Comparison of ENCODE assay signal across 9 cellular contexts in genomic region chr5:69024241-69024651, GRCh38.
DNase-seq lines count a peak whose midpoint lies in the region; ATAC-seq and TF ChIP-seq lines count a peak whose summit lies in the region.
"Had no signal": no experiment of that assay in that cellular context is flagged by ENCODE, and none has a peak within 500 bp of the region (broad histone marks: within the 10 kb centered on the region; RNA-seq: fewer than 3 reads in every experiment).

No MANE protein-coding gene starts in this region.

- H3K27ac ChIP-seq in GM23338 (ENCODE audit: low read depth): no peak overlapping the region
- H3K27ac ChIP-seq in OCI-LY7 (ENCODE audit: low read depth, low read length, poor library complexity, severe bottlenecking): no peak overlapping the region
- H3K27ac ChIP-seq in lung (ENCODE audit: low read depth in 1 of 2, low read length in 1 of 2): no peak overlapping the region

- H3K9me2 ChIP-seq in GM23338 (ENCODE audit: insufficient read depth) (no peaks in the 10 kb centered on the region), OCI-LY7 (ENCODE audit: insufficient read depth, low read length) (no peaks in the 10 kb centered on the region)

- H3F3A ChIP-seq in GM23338 (replicated peaks; ENCODE audit: low read depth): no peaks in the 10 kb centered on the region

- H3K36me3 ChIP-seq in GM23338 (ENCODE audit: insufficient read depth): no peaks in the 10 kb centered on the region
- H3K36me3 ChIP-seq in OCI-LY7 (ENCODE audit: insufficient read depth, low read length): no peaks in the 10 kb centered on the region
- no peaks in the 10 kb centered on the region for H3K36me3 ChIP-seq in lung (ENCODE audit: control insufficient read depth in 2 of 2, insufficient read depth in 2 of 2, low read length in 2 of 2)

- TF ChIP-seq CTCF in GM23338 (conservative IDR thresholded peaks at IDR 0.05; ENCODE audit: low read depth in 2 of 2) (peak; percentile 88 to 95), OCI-LY7 (conservative IDR thresholded peaks at IDR 0.05; ENCODE audit: low read length) (peak; percentile 83), cardiac fibroblast (IDR thresholded peaks at IDR 0.05; ENCODE audit: low read depth, low read length) (peak; percentile 59), lung (IDR thresholded peaks at IDR 0.05; ENCODE audit: control extremely low read depth, extremely low read depth) (peak; percentile 22)

- H3K4me3 Mint-ChIP-seq in GM23338: no peak overlapping the region
- H3K4me3 Mint-ChIP-seq: T-helper 1 cell treated with Interleukin-12 subunit alpha and Interleukin-12 subunit beta and Interleukin-4 antibody, amounts not matched to agents 30 μg/mL and 1 μg/mL, for 36 hours had no signal

- no TSS peak for BruUV-seq in OCI-LY7 (replicated peaks; lab: Mats Ljungman, UMichigan)

- H3K9me3 Mint-ChIP-seq in GM23338: no peaks in the 10 kb centered on the region; the same call in 2 of the 3 replicates
- H3K9me3 Mint-ChIP-seq: T-helper 1 cell treated with Interleukin-12 subunit alpha and Interleukin-12 subunit beta and Interleukin-4 antibody, amounts not matched to agents 30 μg/mL and 1 μg/mL, for 36 hours had no signal

- H3K36me3 Mint-ChIP-seq in GM23338 (ENCODE audit: low read depth): no peaks in the 10 kb centered on the region

- no peak overlapping the region for H3K27ac Mint-ChIP-seq in GM23338
- H3K27ac Mint-ChIP-seq: T-helper 1 cell treated with Interleukin-12 subunit alpha and Interleukin-12 subunit beta and Interleukin-4 antibody, amounts not matched to agents 30 μg/mL and 1 μg/mL, for 36 hours had no signal

- H3K4me3 ChIP-seq in GM23338 (no peak overlapping the region), OCI-LY7 (ENCODE audit: low read depth, low read length, poor library complexity, severe bottlenecking) (no peak overlapping the region), cardiac fibroblast (replicated peaks in 1 of 2; ENCODE audit: low read depth in 2 of 2, low read length in 2 of 2) (no peak overlapping the region), lung (no peak overlapping the region)

- H3K4me1 ChIP-seq in GM23338 (ENCODE audit: insufficient read depth): no peaks in the 10 kb centered on the region
- no peaks in the 10 kb centered on the region for H3K4me1 ChIP-seq in OCI-LY7 (ENCODE audit: insufficient read depth, low read length, poor library complexity, severe bottlenecking)
- no peaks in the 10 kb centered on the region for H3K4me1 ChIP-seq in lung (ENCODE audit: control insufficient read depth in 2 of 2, insufficient read depth in 2 of 2, low read length in 2 of 2)

- H3K79me2 ChIP-seq in GM23338 (replicated peaks; ENCODE audit: insufficient read depth) (no peaks in the 10 kb centered on the region), OCI-LY7 (ENCODE audit: insufficient read depth, low read depth, low read length) (no peaks in the 10 kb centered on the region)

- H3K4me1 Mint-ChIP-seq in GM23338: no peaks in the 10 kb centered on the region; the same call in 2 of the 3 replicates

- H2AFZ ChIP-seq in GM23338 (peak overlapping the region; percentile 79; the same call in 1 of the 2 replicates), OCI-LY7 (ENCODE audit: low read length) (no peak overlapping the region)

- H4K20me1 ChIP-seq in GM23338 (replicated peaks; ENCODE audit: insufficient read depth) (no peaks in the 10 kb centered on the region), OCI-LY7 (ENCODE audit: insufficient read depth, low read length) (no peaks in the 10 kb centered on the region)

- POLR2A ChIA-PET in OCI-LY7 (lab: Charles Lee): interaction anchor here (0.6 to 1.1 kb wide), 3 partner anchors 12 to 53 kb away, joined by 3 to 4 read pairs (median 3); no protein-coding TSS in a partner anchor

- H3K27me3 Mint-ChIP-seq in GM23338 (ENCODE audit: insufficient read depth, low read depth, poor library complexity): peaks cover 2% of the 10 kb centered on the region

- H3K4me2 ChIP-seq in GM23338: no peak overlapping the region
- H3K4me2 ChIP-seq in OCI-LY7 (ENCODE audit: low read length): no peak overlapping the region

- H3K9me3 ChIP-seq in OCI-LY7 (ENCODE audit: low read length) (no peaks in the 10 kb centered on the region), lung (ENCODE audit: control insufficient read depth in 2 of 2, insufficient read depth in 1 of 2, low read length in 1 of 2) (no peaks in the 10 kb centered on the region)

- DNase-seq in COR-L47 (lab: John Stamatoyannopoulos, UW) (peak; percentile 28), GM23338 (ENCODE audit: low spot score) (peak; percentile 82), OCI-LY7 (ENCODE audit: low spot score) (peak; percentile 53), cardiac fibroblast (ENCODE audit: low read depth in 2 of 2) (peak; percentile 64 to 66), lung (ENCODE audit: low spot score) (no peak), NCI-H2171 treated with DMSO at 0.1 percent for 48 hours (lab: John Stamatoyannopoulos, UW) (no peak)
- DNase-seq in activated T-cell treated with anti-CD3 and anti-CD28 coated beads, Interleukin-2, amount 50 U/mL, for 1 hour: no peak

- 55 to 61% methylated on average over 5 of the region's 5 CpGs for WGBS in lung, 2 donors

- intact Hi-C loops in OCI-LY7 (cut with micrococcal nuclease; ENCODE audit: unreplicated experiment): no loop called here

- ATAC-seq in GM23338 (peak; percentile 83), lung (ENCODE audit: insufficient read depth, low FRiP score) (peak; percentile 72), GM18511 (IDR thresholded peaks at IDR 0.05; ENCODE audit: unreplicated experiment) (no peak)

- H3K27me3 ChIP-seq in GM23338 (ENCODE audit: insufficient read depth) (no peaks in the 10 kb centered on the region), lung (ENCODE audit: control insufficient read depth, insufficient read depth) (no peaks in the 10 kb centered on the region)

- CTCF ChIA-PET in OCI-LY7 (lab: Charles Lee; ENCODE audit: unreplicated experiment): interaction anchor here (1.3 kb wide), 1 partner anchor 16 kb away, joined by 3 read pairs; no protein-coding TSS in a partner anchor

TF ChIP-seq in GM23338, 12 proteins besides CTCF, POLR2A, EP300 and RAD21:
- TF ChIP-seq ZNF331 (CRISPR knock-in tag; IDR thresholded peaks at IDR 0.05; ENCODE audit: low read depth) (no peak), POLR2AphosphoS5 (IDR thresholded peaks at IDR 0.05; ENCODE audit: low read depth) (no peak), CREB1 (CRISPR knock-in tag; IDR thresholded peaks at IDR 0.05; ENCODE audit: low read depth) (no peak), EZH2phosphoT487 (IDR thresholded peaks at IDR 0.05; ENCODE audit: unreplicated experiment) (no peak)
- TF ChIP-seq, protein P1, sequence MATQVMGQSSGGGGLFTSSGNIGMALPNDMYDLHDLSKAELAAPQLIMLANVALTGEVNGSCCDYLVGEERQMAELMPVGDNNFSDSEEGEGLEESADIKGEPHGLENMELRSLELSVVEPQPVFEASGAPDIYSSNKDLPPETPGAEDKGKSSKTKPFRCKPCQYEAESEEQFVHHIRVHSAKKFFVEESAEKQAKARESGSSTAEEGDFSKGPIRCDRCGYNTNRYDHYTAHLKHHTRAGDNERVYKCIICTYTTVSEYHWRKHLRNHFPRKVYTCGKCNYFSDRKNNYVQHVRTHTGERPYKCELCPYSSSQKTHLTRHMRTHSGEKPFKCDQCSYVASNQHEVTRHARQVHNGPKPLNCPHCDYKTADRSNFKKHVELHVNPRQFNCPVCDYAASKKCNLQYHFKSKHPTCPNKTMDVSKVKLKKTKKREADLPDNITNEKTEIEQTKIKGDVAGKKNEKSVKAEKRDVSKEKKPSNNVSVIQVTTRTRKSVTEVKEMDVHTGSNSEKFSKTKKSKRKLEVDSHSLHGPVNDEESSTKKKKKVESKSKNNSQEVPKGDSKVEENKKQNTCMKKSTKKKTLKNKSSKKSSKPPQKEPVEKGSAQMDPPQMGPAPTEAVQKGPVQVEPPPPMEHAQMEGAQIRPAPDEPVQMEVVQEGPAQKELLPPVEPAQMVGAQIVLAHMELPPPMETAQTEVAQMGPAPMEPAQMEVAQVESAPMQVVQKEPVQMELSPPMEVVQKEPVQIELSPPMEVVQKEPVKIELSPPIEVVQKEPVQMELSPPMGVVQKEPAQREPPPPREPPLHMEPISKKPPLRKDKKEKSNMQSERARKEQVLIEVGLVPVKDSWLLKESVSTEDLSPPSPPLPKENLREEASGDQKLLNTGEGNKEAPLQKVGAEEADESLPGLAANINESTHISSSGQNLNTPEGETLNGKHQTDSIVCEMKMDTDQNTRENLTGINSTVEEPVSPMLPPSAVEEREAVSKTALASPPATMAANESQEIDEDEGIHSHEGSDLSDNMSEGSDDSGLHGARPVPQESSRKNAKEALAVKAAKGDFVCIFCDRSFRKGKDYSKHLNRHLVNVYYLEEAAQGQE (IDR thresholded peaks at IDR 0.05; ENCODE audit: unreplicated experiment): no peak

Comparison
In these comparisons a context has a peak if more than half of its experiments do, and no peak if none do; other contexts are left out.
1. DNase-seq: peak in COR-L47 (single experiment), GM23338 (single experiment), OCI-LY7 (single experiment) and cardiac fibroblast (2 of 2); none in lung (single experiment), activated T-cell treated with anti-CD3 and anti-CD28 coated beads, Interleukin-2, amount 50 U/mL, for 1 hour (single experiment) and NCI-H2171 treated with DMSO at 0.1 percent for 48 hours (single experiment).
2. CTCF ChIP-seq: peak in every context shown above with its lines; median percentile 92 in GM23338; 83 in OCI-LY7; 59 in cardiac fibroblast; 22 in lung.